In the genomic region with DNA sequence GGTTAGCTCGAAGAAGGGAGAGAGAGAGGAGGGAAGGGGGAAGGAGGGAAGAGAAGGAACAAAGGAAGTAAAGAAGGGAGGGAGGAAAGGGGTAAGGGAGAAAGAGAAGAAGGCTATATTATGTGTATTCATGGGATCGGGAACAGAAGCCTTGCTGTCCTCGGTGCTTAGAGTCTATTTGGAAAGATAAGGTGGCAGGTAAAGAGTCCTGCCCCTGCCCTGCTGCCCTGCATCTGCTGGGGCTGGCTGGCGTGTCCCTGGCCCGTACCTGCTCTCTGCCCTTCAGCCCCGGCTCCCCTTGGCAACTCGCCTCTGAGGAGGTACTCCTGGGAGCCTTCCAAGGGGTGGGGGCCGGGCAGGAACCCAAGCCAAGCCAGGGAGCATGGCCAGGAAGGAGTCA, we compare ENCODE assay signal across 13 cellular contexts. TPM values are rescaled to one million over a fixed set of nuclear protein-coding genes. Genes with fewer than 3 reads are reported as not detected.
DNase-seq lines count a peak whose midpoint lies in the region; ATAC-seq and TF ChIP-seq lines count a peak whose summit lies in the region.
"Had no signal": no experiment of that assay in that cellular context is flagged by ENCODE, and none has a peak within 500 bp of the region (broad histone marks: within the 10 kb centered on the region; RNA-seq: fewer than 3 reads in every experiment).

No MANE protein-coding gene starts in this region.

- no peaks in the 10 kb centered on the region; a peak in 1 of 7 replicates for H3K36me3 Mint-ChIP-seq in H9 (ENCODE audit: insufficient read depth in 1 of 3, low read depth in 3 of 3)

- no peak overlapping the region for H2AFZ ChIP-seq in H9 (ENCODE audit: low read length)

- no peak overlapping the region for H2BK5ac ChIP-seq in H9 (ENCODE audit: insufficient read length, low read length)

- ATAC-seq in GM19397 (IDR thresholded peaks at IDR 0.05; ENCODE audit: unreplicated experiment) (no peak), HG02623 (IDR thresholded peaks at IDR 0.05; ENCODE audit: unreplicated experiment) (no peak)

- no peak overlapping the region for H3K4me3 ChIP-seq in iPS-18a (ENCODE audit: low read length)
- H3K4me3 ChIP-seq in skin epidermis = no peak overlapping the region

- no peak overlapping the region for H4K5ac ChIP-seq in H9 (ENCODE audit: insufficient read length, low read depth, low read length)

- no peak overlapping the region for H2BK12ac ChIP-seq in H9 (ENCODE audit: insufficient read length, low read depth, low read length)

- no peak overlapping the region for H2BK120ac ChIP-seq in H9 (ENCODE audit: low read depth, low read length, poor library complexity, severe bottlenecking)

- no peak for DNase-seq in H9
- peak; percentile 26 for DNase-seq in RPMI8226
- DNase-seq in erythroblast (lab: John Stamatoyannopoulos, UW) = no peak
- DNase-seq in GM10266 (ENCODE audit: extremely low spot score) = no peak
- DNase-seq: activated CD4-positive, alpha-beta memory T cell treated with anti-CD3 and anti-CD28 coated beads, Interleukin-2, amount 10 ng/mL, durations not matched to agents 7 days and 5 days; activated naive CD4-positive, alpha-beta T cell treated with Interleukin-2 at 50 U/mL for 16 hours; kidney glomerular epithelial cell had no signal

- H3K27me3 Mint-ChIP-seq in H9 (ENCODE audit: low read depth) = no peaks in the 10 kb centered on the region

- no peaks in the 10 kb centered on the region for H3K23me2 ChIP-seq in H9 (ENCODE audit: insufficient read length, low read depth, low read length, poor library complexity, severe bottlenecking)

- H3K18ac ChIP-seq in H9 (ENCODE audit: insufficient read length, low read depth, low read length) = peak overlapping the region; percentile 21

- H3K56ac ChIP-seq in H9 (ENCODE audit: insufficient read length, low read depth, low read length) = no peak overlapping the region

- H3K4ac ChIP-seq in H9 (ENCODE audit: low read depth, low read length) = no peak overlapping the region

- no peak overlapping the region for H2BK15ac ChIP-seq in H9 (ENCODE audit: low read depth, low read length)

- H3K9ac ChIP-seq in H9 (ENCODE audit: extremely low read depth, insufficient read length, low read length) (no peak overlapping the region), iPS-18a (ENCODE audit: low read length) (no peak overlapping the region)

- no peaks in the 10 kb centered on the region for H3K79me2 ChIP-seq in H9 (ENCODE audit: insufficient read depth, low read length)

- H3K4me3 Mint-ChIP-seq in H9 = peak overlapping the region in 1 of 2 experiments; percentile 6; a peak in 1 of 5 replicates
- H3K4me3 Mint-ChIP-seq: activated CD4-positive, alpha-beta memory T cell treated with anti-CD3 and anti-CD28 coated beads, Interleukin-2, amount 10 ng/mL, durations not matched to agents 7 days and 5 days had no signal

- H4K91ac ChIP-seq in H9 (ENCODE audit: insufficient read length, low read depth, low read length) = peak overlapping the region; percentile 8

- no peak overlapping the region for H3K14ac ChIP-seq in H9 (ENCODE audit: insufficient read depth, low read length)

- peaks cover 94 to 98% of the 10 kb centered on the region in 2 experiments for H3K4me1 Mint-ChIP-seq in H9

- H3K9me3 ChIP-seq in H9 (ENCODE audit: control insufficient read depth, low read depth, low read length) = no peaks in the 10 kb centered on the region
- no peaks in the 10 kb centered on the region for H3K9me3 ChIP-seq in iPS-18a (ENCODE audit: control insufficient read depth, low read depth, low read length)

- peak overlapping the region; percentile 83 to 100 (median 100) for H3K27ac Mint-ChIP-seq in H9
- H3K27ac Mint-ChIP-seq: activated CD4-positive, alpha-beta memory T cell treated with anti-CD3 and anti-CD28 coated beads, Interleukin-2, amount 10 ng/mL, durations not matched to agents 7 days and 5 days had no signal

- no peaks in the 10 kb centered on the region for H3K79me1 ChIP-seq in H9 (ENCODE audit: insufficient read depth, low read depth, low read length, poor library complexity, severe bottlenecking)

- no peaks in the 10 kb centered on the region for H3K27me3 ChIP-seq in H9 (ENCODE audit: insufficient read depth, low read length)
- H3K27me3 ChIP-seq in iPS-18a (ENCODE audit: control insufficient read depth, insufficient read depth, low read length) = no peaks in the 10 kb centered on the region

- H4K20me1 ChIP-seq in H9 (ENCODE audit: control insufficient read depth, insufficient read depth, insufficient read length) = no peaks in the 10 kb centered on the region

- TF ChIP-seq CTCF in H9 (conservative IDR thresholded peaks at IDR 0.05) (no peak), GM10266 (IDR thresholded peaks at IDR 0.05; ENCODE audit: control insufficient read depth, insufficient read depth, low read depth, missing control alignments) (no peak)

- no peak overlapping the region for H4K8ac ChIP-seq in H9 (replicated peaks; ENCODE audit: insufficient read length, low read depth, low read length)

- TF ChIP-seq POLR2A in erythroblast (IDR thresholded peaks at IDR 0.05; ENCODE audit: low read length) = no peak

- H3K23ac ChIP-seq in H9 (ENCODE audit: insufficient read length, low read depth, low read length) = no peak overlapping the region

- H3K4me1 ChIP-seq in H9 (ENCODE audit: insufficient read depth, low read length) = peaks cover 53% of the 10 kb centered on the region
- H3K4me1 ChIP-seq in iPS-18a (ENCODE audit: control insufficient read depth, low read depth, low read length) = peaks cover 86% of the 10 kb centered on the region

- no peak overlapping the region for H2AK5ac ChIP-seq in H9 (ENCODE audit: insufficient read length, low read length)

- H3K36me3 ChIP-seq in iPS-18a (ENCODE audit: control insufficient read depth, low read depth, low read length) = no peaks in the 10 kb centered on the region

- no peak overlapping the region for H3T11ph ChIP-seq in H9 (ENCODE audit: low read length)

- H3K27ac ChIP-seq in H9 (ENCODE audit: insufficient read length, low read depth, low read length) (no peak overlapping the region), iPS-18a (ENCODE audit: low read length) (peak overlapping the region; percentile 35), skin epidermis (peak overlapping the region in 11 of 21 experiments; percentile 11 to 70 (median 49))
- H3K27ac ChIP-seq: HL-60 had no signal

- H3K4me2 ChIP-seq in H9 (ENCODE audit: insufficient read depth, insufficient read length, low read length) = no peak overlapping the region

- H2BK20ac ChIP-seq in H9 (ENCODE audit: low read depth, low read length, poor library complexity, severe bottlenecking) = no peak overlapping the region

- WGBS in H9 (ENCODE audit: extremely low coverage, insufficient read length, low lambda C conversion rate) = no CpG with 5 or more reads among the region's 8 CpGs

- H3K9me3 Mint-ChIP-seq in H9 = no peaks in the 10 kb centered on the region
- H3K9me3 Mint-ChIP-seq: activated CD4-positive, alpha-beta memory T cell treated with anti-CD3 and anti-CD28 coated beads, Interleukin-2, amount 10 ng/mL, durations not matched to agents 7 days and 5 days had no signal

RNA-seq across cellular contexts. Expression of gene PCDH1, which starts 36.8 kb away (rescaled TPM):
- 127 and 131 TPM in 2 replicates for total RNA-seq in H9 (2021)
- total RNA-seq: activated CD4-positive, alpha-beta memory T cell treated with anti-CD3 and anti-CD28 coated beads, Interleukin-2, amount 10 ng/mL, durations not matched to agents 7 days and 5 days; T-helper 2 cell treated with Interferon-gamma antibody and Interleukin-4, amounts not matched to agents 100 ng/mL and 5 ng/mL, for 36 hours had no signal
